Comparison of ENCODE assay signal across 1 cellular context in genomic region chr3:45191924-45192417, GRCh38.
A peak's percentile ranks its signal among the peaks of the same experiment; 100 is the strongest.
TF ChIP-seq lines count a peak whose summit lies in the region.

No MANE protein-coding gene starts in this region.

TF ChIP-seq in HepG2, 621 proteins besides CTCF, POLR2A, EP300 and RAD21 (continued from another document):
- TF ChIP-seq SIN3A (IDR thresholded peaks at IDR 0.05; ENCODE audit: borderline replicate concordance, low read depth, low read length) (no peak), ZMYM3 (CRISPR knock-in tag; IDR thresholded peaks at IDR 0.05) (peak; percentile 84), MIXL1 (CRISPR knock-in tag; IDR thresholded peaks at IDR 0.05) (peak; percentile 16; the same call in 1 of the 2 replicates), ZNF652 (CRISPR knock-in tag; IDR thresholded peaks at IDR 0.05; ENCODE audit: borderline replicate concordance, low read depth) (peak; percentile 53; the same call in 1 of the 2 replicates), ZNF205 (CRISPR knock-in tag; IDR thresholded peaks at IDR 0.05) (0 out of 2 replicates have a peak, but pooled peaks have one; percentile 29), ZNF710 (CRISPR knock-in tag; IDR thresholded peaks at IDR 0.05; ENCODE audit: borderline replicate concordance) (peak; percentile 97), PHF21A (CRISPR knock-in tag; IDR thresholded peaks at IDR 0.05) (peak; percentile 69), PLSCR1 (CRISPR knock-in tag; IDR thresholded peaks at IDR 0.05; ENCODE audit: borderline replicate concordance) (no peak)
